In genomic region chr1:44237721-44238457, GRCh38 we compare ENCODE assay signal across 8 cellular contexts. TPM values are rescaled to one million over a fixed set of nuclear protein-coding genes. Genes with fewer than 3 reads are reported as not detected.
DNase-seq lines count a peak whose midpoint lies in the region; ATAC-seq and TF ChIP-seq lines count a peak whose summit lies in the region.

No MANE protein-coding gene starts in this region.

- H3K4me1 Mint-ChIP-seq in CD8-positive, alpha-beta T cell (ENCODE audit: low read depth), result peaks cover 17% of the 10 kb centered on the region

- no peak overlapping the region for H3K4me3 Mint-ChIP-seq in CD8-positive, alpha-beta T cell

- no peaks in the 10 kb centered on the region for H3K27me3 ChIP-seq in CD8-positive, alpha-beta T cell (ENCODE audit: insufficient read depth, low read length)
- H3K27me3 ChIP-seq in HUES6 (ENCODE audit: control insufficient read depth, insufficient read depth, low read length) (no peaks in the 10 kb centered on the region), foreskin keratinocyte (no peaks in the 10 kb centered on the region)
- no peaks in the 10 kb centered on the region for H3K27me3 ChIP-seq in effector memory CD4-positive, alpha-beta T cell (replicated peaks; ENCODE audit: control insufficient read depth, insufficient read depth, low read length, poor library complexity, severe bottlenecking)

- peak; percentile 49 for TF ChIP-seq CTCF in CD8-positive, alpha-beta T cell (IDR thresholded peaks at IDR 0.05)
- TF ChIP-seq CTCF in foreskin keratinocyte (conservative IDR thresholded peaks at IDR 0.05), result peak; percentile 77

- CTCF ChIA-PET in CD8-positive, alpha-beta T cell (lab: Charles Lee), result interaction anchor here (1.1 to 1.2 kb wide), 5 partner anchors 20 to 58 kb away, joined by 3 to 5 read pairs (median 3); partner anchors contain the start of gene DMAP1

- H3K27ac ChIP-seq in CD8-positive, alpha-beta T cell (ENCODE audit: low read depth, low read length), result no peak overlapping the region
- no peak overlapping the region for H3K27ac ChIP-seq in HUES6 (ENCODE audit: low read depth, low read length)
- H3K27ac ChIP-seq in foreskin keratinocyte, result no peak overlapping the region
- H3K27ac ChIP-seq in effector memory CD4-positive, alpha-beta T cell (ENCODE audit: insufficient read depth, low read length, poor library complexity, severe bottlenecking), result no peak overlapping the region

- H3K4me1 ChIP-seq in CD8-positive, alpha-beta T cell (ENCODE audit: insufficient read depth, low read length), result peaks cover 5% of the 10 kb centered on the region
- H3K4me1 ChIP-seq in HUES6 (ENCODE audit: control insufficient read depth, insufficient read depth, low read length), result peaks cover 44% of the 10 kb centered on the region
- no peaks in the 10 kb centered on the region for H3K4me1 ChIP-seq in foreskin keratinocyte
- peaks cover 5% of the 10 kb centered on the region for H3K4me1 ChIP-seq in effector memory CD4-positive, alpha-beta T cell (ENCODE audit: control insufficient read depth, insufficient read depth, low read length, poor library complexity, severe bottlenecking)

- H3K9me3 Mint-ChIP-seq in CD8-positive, alpha-beta T cell, result no peaks in the 10 kb centered on the region

- intact Hi-C loops in CD8-positive, alpha-beta T cell (cut with DNase I, micrococcal nuclease), result no loop called here

- POLR2A ChIA-PET in CD8-positive, alpha-beta T cell (lab: Charles Lee), result interaction anchor here (0.5 kb wide), 1 partner anchor 1974 kb away, joined by 3 read pairs; no protein-coding TSS in a partner anchor

- no peak overlapping the region for H3K4me3 ChIP-seq in CD8-positive, alpha-beta T cell (ENCODE audit: low read depth, low read length)
- peak overlapping the region; percentile 35 for H3K4me3 ChIP-seq in HUES6 (ENCODE audit: low read depth, low read length)
- no peak overlapping the region for H3K4me3 ChIP-seq in effector memory CD4-positive, alpha-beta T cell (ENCODE audit: insufficient read depth, low read depth, low read length, poor library complexity, severe bottlenecking)

- H3K27me3 Mint-ChIP-seq in CD8-positive, alpha-beta T cell (ENCODE audit: low read depth), result no peaks in the 10 kb centered on the region

- ATAC-seq in CD8-positive, alpha-beta T cell, result peak; percentile 100
- ATAC-seq in foreskin keratinocyte, result peak; percentile 82
- ATAC-seq in GM21576 (IDR thresholded peaks at IDR 0.05; ENCODE audit: unreplicated experiment), result no peak

- peak in 6 of 7 experiments; percentile 11 to 60 (median 28) for DNase-seq in CD8-positive, alpha-beta T cell
- DNase-seq in activated CD8-positive, alpha-beta memory T cell treated with anti-CD3 and anti-CD28 coated beads for 24 hours, result peak; percentile 72
- peak; percentile 17 to 31 for DNase-seq in foreskin keratinocyte
- DNase-seq in retina, result peak; percentile 88
- DNase-seq in NCI-H1105 treated with DMSO at 0.1 percent for 48 hours (lab: John Stamatoyannopoulos, UW), result no peak
- no peak for DNase-seq in effector memory CD4-positive, alpha-beta T cell

- H3K36me3 Mint-ChIP-seq in CD8-positive, alpha-beta T cell, result peaks cover 28% of the 10 kb centered on the region

- no peaks in the 10 kb centered on the region for H3K36me3 ChIP-seq in CD8-positive, alpha-beta T cell (ENCODE audit: insufficient read depth, low read length)
- peaks cover 3% of the 10 kb centered on the region; the same call in 1 of the 2 replicates for H3K36me3 ChIP-seq in HUES6 (ENCODE audit: control insufficient read depth, insufficient read depth, low read length)
- H3K36me3 ChIP-seq in effector memory CD4-positive, alpha-beta T cell (ENCODE audit: control insufficient read depth, insufficient read depth, low read length), result no peaks in the 10 kb centered on the region

- H3K27ac Mint-ChIP-seq in CD8-positive, alpha-beta T cell, result peak overlapping the region; percentile 45

- no peak overlapping the region for H3K9ac ChIP-seq in HUES6 (ENCODE audit: low read length)

- H3K9me3 ChIP-seq in CD8-positive, alpha-beta T cell (ENCODE audit: low read length), result no peaks in the 10 kb centered on the region
- no peaks in the 10 kb centered on the region for H3K9me3 ChIP-seq in HUES6 (ENCODE audit: control insufficient read depth, insufficient read depth, low read depth, low read length)
- no peaks in the 10 kb centered on the region for H3K9me3 ChIP-seq in effector memory CD4-positive, alpha-beta T cell (ENCODE audit: control insufficient read depth, low read length)

RNA-seq across cellular contexts. Expression of gene DMAP1, which starts 24.6 kb away (rescaled TPM):
- 10 to 100 TPM; 59.0 to 59.5 TPM for total RNA-seq in CD8-positive, alpha-beta T cell
- total RNA-seq in foreskin keratinocyte, result 18.0 and 23.5 TPM in 2 replicates
- polyA plus RNA-seq in foreskin keratinocyte, result 30.2 and 31.4 TPM in 2 replicates

Comparison
In these comparisons a context has a peak if more than half of its experiments do, and no peak if none do; other contexts are left out.
1. DNase-seq: peak in CD8-positive, alpha-beta T cell (6 of 7), activated CD8-positive, alpha-beta memory T cell treated with anti-CD3 and anti-CD28 coated beads for 24 hours (single experiment), foreskin keratinocyte (2 of 2) and retina (single experiment); none in NCI-H1105 treated with DMSO at 0.1 percent for 48 hours (single experiment) and effector memory CD4-positive, alpha-beta T cell (0 of 3).